Comparison of ENCODE assay signal across 16 cellular contexts in genomic region chr5:148511832-148512347, GRCh38.
DNase-seq lines count a peak whose midpoint lies in the region; ATAC-seq and TF ChIP-seq lines count a peak whose summit lies in the region.
"Had no signal": no experiment of that assay in that cellular context is flagged by ENCODE, and none has a peak within 500 bp of the region (broad histone marks: within the 10 kb centered on the region; RNA-seq: fewer than 3 reads in every experiment).

No MANE protein-coding gene starts in this region.

- in situ Hi-C loops in GM13977 (cut with MboI; ENCODE audit: low pct_unique_long_range_greater_than_20kb, low sequenced_read_pairs, unreplicated experiment) (no loop called here), ACHN (cut with HindIII; ENCODE audit: low pct_ligation_motif_present, low pct_unique_long_range_greater_than_20kb, low sequenced_read_pairs) (no loop called here)

- H3K27me3 ChIP-seq in upper lobe of right lung = no peaks in the 10 kb centered on the region
- H3K27me3 ChIP-seq: vagina had no signal

- peak; percentile 81 for ATAC-seq in GM19372 (IDR thresholded peaks at IDR 0.05; ENCODE audit: low read depth, unreplicated experiment)
- ATAC-seq in HG02623 (IDR thresholded peaks at IDR 0.05; ENCODE audit: unreplicated experiment) = peak; percentile 82
- ATAC-seq in HG03196 (IDR thresholded peaks at IDR 0.05; ENCODE audit: unreplicated experiment) = peak; percentile 96
- ATAC-seq in upper lobe of right lung = no peak
- ATAC-seq: activated CD8-positive, alpha-beta T cell treated with anti-CD3 and anti-CD28 coated beads, Interleukin-2, amount 10 ng/mL, durations not matched to agents 7 days and 5 days; activated naive CD4-positive, alpha-beta T cell treated with anti-CD3 and anti-CD28 coated beads, Interleukin-2, amount 50 U/mL, for 72 hours; lower lobe of right lung; Panc1 had no signal

- no peak for TF ChIP-seq CTCF in GM13977 (IDR thresholded peaks at IDR 0.05; ENCODE audit: extremely low read depth, insufficient read depth, missing control alignments)
- no peak for TF ChIP-seq CTCF in upper lobe of right lung (IDR thresholded peaks at IDR 0.05)

- H3K4me3 ChIP-seq in upper lobe of right lung = no peak overlapping the region
- H3K4me3 ChIP-seq: lower lobe of right lung, vagina had no signal

- intact Hi-C loops in upper lobe of right lung (cut with DNase I) = no loop called here

- no peak overlapping the region for H3K27ac ChIP-seq in upper lobe of right lung
- H3K27ac ChIP-seq: lower lobe of right lung, vagina had no signal

- DNase-seq in GM13977 (ENCODE audit: low spot score) (peak; percentile 8), ACHN (no peak), cortex of kidney (lab: John Stamatoyannopoulos, UW) (no peak), upper lobe of right lung (no peak)
- no peak for DNase-seq in activated CD8-positive, alpha-beta memory T cell treated with anti-CD3 and anti-CD28 coated beads for 24 hours
- DNase-seq: activated CD8-positive, alpha-beta T cell treated with anti-CD3 and anti-CD28 coated beads, Interleukin-2, amount 10 ng/mL, durations not matched to agents 7 days and 5 days; hippocampal formation; Karpas-422; lower lobe of right lung; NCI-H2107 had no signal

- peaks cover 7% of the 10 kb centered on the region for H3K9me3 ChIP-seq in upper lobe of right lung
- H3K9me3 ChIP-seq: lower lobe of right lung, vagina had no signal

- H3K36me3 ChIP-seq in upper lobe of right lung = no peaks in the 10 kb centered on the region
- H3K36me3 ChIP-seq: lower lobe of right lung, vagina had no signal

- H3K4me1 ChIP-seq in upper lobe of right lung = no peaks in the 10 kb centered on the region
- H3K4me1 ChIP-seq: lower lobe of right lung, vagina had no signal
